ENCODE assay signal across 10 cellular contexts in the genomic region with DNA sequence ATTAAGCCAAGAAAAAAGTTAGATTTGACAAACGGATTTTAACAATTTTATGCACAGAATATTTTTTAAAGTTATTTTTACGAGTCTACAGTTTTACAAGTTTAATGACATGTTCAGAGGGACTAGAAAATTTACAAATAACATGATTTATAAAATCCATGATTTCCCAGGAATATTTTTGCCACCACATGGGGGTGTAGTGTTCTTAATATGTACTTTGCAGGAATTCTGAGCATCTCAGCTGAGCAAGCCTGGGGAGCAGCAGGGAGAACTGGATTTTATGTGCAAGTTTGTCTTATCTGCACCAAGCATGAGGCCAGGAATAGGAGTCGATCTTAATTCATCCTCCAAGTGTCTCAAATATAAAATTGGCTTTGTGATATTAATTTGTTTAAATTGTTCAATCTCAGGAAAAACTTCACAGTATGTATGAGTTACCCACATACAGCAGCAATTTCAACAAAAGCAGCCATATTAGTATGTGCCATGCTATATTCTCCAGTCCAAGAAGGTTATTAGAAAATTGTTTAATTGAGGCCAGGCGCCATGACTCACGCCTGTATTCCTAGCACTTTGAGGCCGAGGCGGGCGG.
DNase-seq lines count a peak whose midpoint lies in the region; TF ChIP-seq lines count a peak whose summit lies in the region.
"Had no signal": no experiment of that assay in that cellular context is flagged by ENCODE, and none has a peak within 500 bp of the region (broad histone marks: within the 10 kb centered on the region; RNA-seq: fewer than 3 reads in every experiment).

No MANE protein-coding gene starts in this region.

- H3K4me3 ChIP-seq in endodermal cell (ENCODE audit: low read length), result no peak overlapping the region

- H3K36me3 ChIP-seq in endodermal cell (ENCODE audit: control insufficient read depth, insufficient read depth, low read length), result no peaks in the 10 kb centered on the region

- H3K4me1 ChIP-seq in endodermal cell (ENCODE audit: control insufficient read depth, insufficient read depth, low read length), result no peaks in the 10 kb centered on the region

- H3K27me3 Mint-ChIP-seq in endodermal cell (ENCODE audit: insufficient read depth), result no peaks in the 10 kb centered on the region

- 93 to 99% methylated on average over 5 to 6 of the region's 8 CpGs for WGBS in endodermal cell (ENCODE audit: insufficient coverage in 1 of 2, insufficient read length in 1 of 2), 2 experiments

- H3K4me1 Mint-ChIP-seq in endodermal cell, result no peaks in the 10 kb centered on the region

- intact Hi-C loops in cardiac septum (cut with DNase I), result no loop called here

- H3K27ac Mint-ChIP-seq in endodermal cell, result no peak overlapping the region

- H3K9ac ChIP-seq in endodermal cell (ENCODE audit: extremely low read depth, low read length, poor library complexity, severe bottlenecking), result no peak overlapping the region

- DNase-seq in DMS 273 (lab: John Stamatoyannopoulos, UW; ENCODE audit: unreplicated experiment) (peak; percentile 60), DMS 273 treated with DMSO at 0.1 percent for 48 hours (lab: John Stamatoyannopoulos, UW) (no peak), NCI-H69 (lab: John Stamatoyannopoulos, UW) (peak; percentile 5), endodermal cell (no peak), putamen (ENCODE audit: low spot score) (peak; percentile 11), GM13976 (ENCODE audit: low spot score) (no peak), cardiac septum (ENCODE audit: low spot score) (no peak)
- DNase-seq in activated CD4-positive, alpha-beta T cell treated with anti-CD3 and anti-CD28 coated beads, Interleukin-2, amount 50 U/mL, for 4 hours, result no peak
- DNase-seq: effector memory CD4-positive, alpha-beta T cell; stimulated activated naive CD4-positive, alpha-beta T cell treated with Interleukin-2 at 50 U/mL for 16 hours had no signal

- no peaks in the 10 kb centered on the region for H3K36me3 Mint-ChIP-seq in endodermal cell (ENCODE audit: low read depth)

- no peaks in the 10 kb centered on the region for H3K27me3 ChIP-seq in endodermal cell (ENCODE audit: control insufficient read depth, insufficient read depth, low read length, poor library complexity, severe bottlenecking)

- H3K4me3 Mint-ChIP-seq in endodermal cell, result no peak overlapping the region

- in situ Hi-C loops in GM13976 (cut with MboI; ENCODE audit: low sequenced_read_pairs, unreplicated experiment), result no loop called here

- TF ChIP-seq CTCF in endodermal cell (conservative IDR thresholded peaks at IDR 0.05) (peak; percentile 71), GM13976 (IDR thresholded peaks at IDR 0.05; ENCODE audit: borderline replicate concordance, control extremely low read depth, extremely low read depth, insufficient read depth, missing control alignments) (no peak)

- peaks cover 8% of the 10 kb centered on the region for H3K9me3 Mint-ChIP-seq in endodermal cell

- H3K27ac ChIP-seq in endodermal cell (ENCODE audit: low read depth, low read length), result no peak overlapping the region

- H3K9me3 ChIP-seq in endodermal cell (ENCODE audit: control insufficient read depth, low read length), result peaks cover 6% of the 10 kb centered on the region

Comparison
In these comparisons a context has a peak if more than half of its experiments do, and no peak if none do; other contexts are left out.
1. DNase-seq: peak in DMS 273 (single experiment), NCI-H69 (single experiment) and putamen (single experiment); none in DMS 273 treated with DMSO at 0.1 percent for 48 hours (single experiment), endodermal cell (single experiment), GM13976 (single experiment), activated CD4-positive, alpha-beta T cell treated with anti-CD3 and anti-CD28 coated beads, Interleukin-2, amount 50 U/mL, for 4 hours (0 of 2) and cardiac septum (single experiment).